In genomic region chr17:29073045-29073444, GRCh38 we compare ENCODE assay signal across 12 cellular contexts.
"Had no signal": no experiment of that assay in that cellular context is flagged by ENCODE, and none has a peak within 500 bp of the region (broad histone marks: within the 10 kb centered on the region; RNA-seq: fewer than 3 reads in every experiment).

No MANE protein-coding gene starts in this region.

- H3K27me3 Mint-ChIP-seq: activated CD4-positive, alpha-beta T cell treated with anti-CD3 and anti-CD28 coated beads, Interleukin-2, amount 10 ng/mL, durations not matched to agents 7 days and 5 days had no signal

- H3K4me1 ChIP-seq: breast epithelium, prostate gland had no signal

- H3K36me3 Mint-ChIP-seq: WTC11 had no signal

- H3K27me3 ChIP-seq: breast epithelium, dorsolateral prefrontal cortex had no signal

- H3K27ac Mint-ChIP-seq: activated CD4-positive, alpha-beta T cell treated with anti-CD3 and anti-CD28 coated beads, Interleukin-2, amount 10 ng/mL, durations not matched to agents 7 days and 5 days; WTC11 had no signal

- H3K4me3 ChIP-seq: breast epithelium, dorsolateral prefrontal cortex, lung, prostate gland had no signal

- H3K4me3 Mint-ChIP-seq: activated CD4-positive, alpha-beta T cell treated with anti-CD3 and anti-CD28 coated beads, Interleukin-2, amount 10 ng/mL, durations not matched to agents 7 days and 5 days; WTC11 had no signal

- H3K27ac ChIP-seq: breast epithelium, prostate gland had no signal

- ATAC-seq: right cardiac atrium, SK-N-SH treated with all-trans-retinoic acid at 6 μM for 48 hours, WTC11 had no signal

- H3K9me3 ChIP-seq: breast epithelium, prostate gland had no signal

- DNase-seq: activated CD4-positive, alpha-beta T cell treated with anti-CD3 and anti-CD28 coated beads, Interleukin-2, amount 10 ng/mL, durations not matched to agents 7 days and 5 days; activated CD8-positive, alpha-beta memory T cell treated with anti-CD3 and anti-CD28 coated beads, Interleukin-2, amount 50 U/mL, for 48 hours; anterior cingulate cortex; dorsolateral prefrontal cortex; erythroblast; islet precursor cell; right cardiac atrium had no signal

- H3K36me3 ChIP-seq: breast epithelium, prostate gland had no signal

- H3K4me1 Mint-ChIP-seq: activated CD4-positive, alpha-beta T cell treated with anti-CD3 and anti-CD28 coated beads, Interleukin-2, amount 10 ng/mL, durations not matched to agents 7 days and 5 days had no signal

- H3K9me3 Mint-ChIP-seq: activated CD4-positive, alpha-beta T cell treated with anti-CD3 and anti-CD28 coated beads, Interleukin-2, amount 10 ng/mL, durations not matched to agents 7 days and 5 days; WTC11 had no signal
